In the genomic region with DNA sequence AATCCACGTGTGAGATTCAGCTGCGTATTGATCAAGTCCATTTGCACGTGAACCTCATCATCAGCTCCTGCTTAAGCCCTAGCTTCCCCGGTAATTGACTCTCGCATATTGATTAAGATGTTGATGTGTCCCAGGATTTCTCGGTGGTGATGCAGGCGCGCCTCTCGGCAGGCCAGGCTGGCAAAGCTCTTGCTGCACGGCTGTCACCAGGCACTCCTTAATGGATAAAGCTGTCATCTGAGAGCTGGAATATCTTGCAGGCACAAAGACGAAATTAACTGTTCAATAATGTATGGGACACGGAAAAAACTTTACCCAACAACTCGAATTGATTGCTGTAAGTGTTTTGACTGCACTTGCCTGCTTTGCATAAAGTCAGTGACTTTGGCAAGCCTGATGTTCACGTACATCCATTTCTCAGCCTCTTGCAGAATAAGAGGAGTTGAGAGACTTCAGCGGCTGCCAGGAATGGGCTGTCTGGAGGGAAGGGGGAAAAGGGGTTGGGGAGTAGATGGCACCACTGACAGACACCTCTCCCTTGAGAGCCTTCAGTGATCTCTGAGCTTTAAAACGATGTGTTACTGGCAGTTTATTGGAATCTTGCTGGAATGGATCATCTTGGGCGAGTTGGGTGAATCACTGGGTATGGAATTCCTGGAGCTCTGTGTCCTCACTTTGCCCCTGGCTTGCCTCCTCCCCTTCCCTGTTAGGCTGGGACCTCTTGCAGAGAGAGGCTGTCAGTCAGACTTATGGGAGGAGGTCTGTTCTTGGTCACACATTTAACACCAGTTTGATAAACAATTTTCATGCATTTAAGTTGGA, we compare ENCODE assay signal across 13 cellular contexts.
DNase-seq lines count a peak whose midpoint lies in the region; ATAC-seq and TF ChIP-seq lines count a peak whose summit lies in the region.
"Had no signal": no experiment of that assay in that cellular context is flagged by ENCODE, and none has a peak within 500 bp of the region (broad histone marks: within the 10 kb centered on the region; RNA-seq: fewer than 3 reads in every experiment).

No MANE protein-coding gene starts in this region.

- no peak for TF ChIP-seq POLR2A in prostate gland (IDR thresholded peaks at IDR 0.05)

- peak overlapping the region; percentile 49 for H3K27ac ChIP-seq in fibroblast of lung (ENCODE audit: insufficient read depth, low read length)
- H3K27ac ChIP-seq in prostate gland: peak overlapping the region; percentile 25 to 56
- H3K27ac ChIP-seq: tibial artery had no signal

- peak overlapping the region; percentile 7 for H3K4me2 ChIP-seq in fibroblast of lung (ENCODE audit: extremely low read depth, insufficient read depth, low read length)

- H3K27me3 Mint-ChIP-seq in activated T-cell treated with anti-CD3 and anti-CD28 coated beads, Interleukin-2, amount 50 U/mL, for 72 hours (ENCODE audit: low read depth): no peaks in the 10 kb centered on the region

- H3K4me1 ChIP-seq in fibroblast of lung (ENCODE audit: control insufficient read depth, extremely low read depth, insufficient read depth, low read length): peaks cover 17% of the 10 kb centered on the region
- H3K4me1 ChIP-seq in prostate gland (replicated peaks): peaks cover 5% of the 10 kb centered on the region

- no peaks in the 10 kb centered on the region for H3K79me2 ChIP-seq in fibroblast of lung (ENCODE audit: control insufficient read depth, insufficient read depth, low read length)

- H3K27me3 ChIP-seq in fibroblast of lung (ENCODE audit: control insufficient read depth, insufficient read depth, low read length) (no peaks in the 10 kb centered on the region), prostate gland (replicated peaks; ENCODE audit: insufficient read depth) (no peaks in the 10 kb centered on the region)
- H3K27me3 ChIP-seq: tibial artery had no signal

- H3K4me1 Mint-ChIP-seq in activated T-cell treated with anti-CD3 and anti-CD28 coated beads, Interleukin-2, amount 50 U/mL, for 72 hours (ENCODE audit: low read depth): no peaks in the 10 kb centered on the region

- no peaks in the 10 kb centered on the region for H4K20me1 ChIP-seq in fibroblast of lung (ENCODE audit: control insufficient read depth, extremely low read depth, insufficient read depth, low read length)

- DNase-seq in ELF-1 (ENCODE audit: low read depth, low spot score) (peak; percentile 77), RKO (ENCODE audit: low spot score) (peak; percentile 13), fibroblast of lung (ENCODE audit: low read depth in 2 of 2) (peak; percentile 93 to 98), prostate gland (ENCODE audit: low spot score) (no peak), T-helper 1 cell (no peak)
- DNase-seq in activated T-cell treated with anti-CD3 and anti-CD28 coated beads, Interleukin-2, amount 50 U/mL, for 72 hours: no peak
- DNase-seq: activated T-cell treated with anti-CD3 and anti-CD28 coated beads, Interleukin-2, amount 50 U/mL, for 4 hours; effector memory CD4-positive, alpha-beta T cell; NCI-H1694; stimulated activated CD4-positive, alpha-beta T cell treated with anti-CD3 and anti-CD28 coated beads, Interleukin-2, amount 100 ng/mL, for 48 hours; tibial artery had no signal

- TF ChIP-seq CTCF in fibroblast of lung (conservative IDR thresholded peaks at IDR 0.05 in 1 of 2, IDR thresholded peaks at IDR 0.05 in 1 of 2; ENCODE audit: low read depth in 1 of 2, low read length in 2 of 2) (no peak), prostate gland (IDR thresholded peaks at IDR 0.05) (no peak)

- H3K27ac Mint-ChIP-seq in activated T-cell treated with anti-CD3 and anti-CD28 coated beads, Interleukin-2, amount 50 U/mL, for 72 hours: no peak overlapping the region

- no peak overlapping the region for H3K4me3 Mint-ChIP-seq in activated T-cell treated with anti-CD3 and anti-CD28 coated beads, Interleukin-2, amount 50 U/mL, for 72 hours
- H3K4me3 Mint-ChIP-seq: activated T-cell treated with anti-CD3 and anti-CD28 coated beads, Interleukin-2, amount 50 U/mL, for 4 hours had no signal

- H3K4me3 ChIP-seq in fibroblast of lung (replicated peaks in 1 of 4; ENCODE audit: control extremely low read depth in 1 of 4, insufficient read depth in 1 of 4, low read depth in 3 of 4, low read length in 4 of 4) (no peak overlapping the region), prostate gland (no peak overlapping the region)
- H3K4me3 ChIP-seq: tibial artery had no signal

- H3K36me3 ChIP-seq in fibroblast of lung (ENCODE audit: control insufficient read depth, insufficient read depth, low read length) (no peaks in the 10 kb centered on the region), prostate gland (no peaks in the 10 kb centered on the region)
- H3K36me3 ChIP-seq: tibial artery had no signal

- H2AFZ ChIP-seq in fibroblast of lung (ENCODE audit: low read length): no peak overlapping the region

- WGBS in prostate gland: 75% methylated on average over 17 of the region's 17 CpGs

- no peaks in the 10 kb centered on the region for H3K36me3 Mint-ChIP-seq in activated T-cell treated with anti-CD3 and anti-CD28 coated beads, Interleukin-2, amount 50 U/mL, for 72 hours (ENCODE audit: insufficient read depth in 2 of 2)

- H3K9ac ChIP-seq in fibroblast of lung (ENCODE audit: insufficient read depth, low read length): no peak overlapping the region

- peaks cover 1 to 6% of the 10 kb centered on the region in 2 donors for H3K9me3 Mint-ChIP-seq in activated T-cell treated with anti-CD3 and anti-CD28 coated beads, Interleukin-2, amount 50 U/mL, for 72 hours
- H3K9me3 Mint-ChIP-seq: activated T-cell treated with anti-CD3 and anti-CD28 coated beads, Interleukin-2, amount 50 U/mL, for 4 hours had no signal

- ATAC-seq in GM21515 (IDR thresholded peaks at IDR 0.05; ENCODE audit: unreplicated experiment) (no peak), GM19023 (IDR thresholded peaks at IDR 0.05; ENCODE audit: unreplicated experiment) (no peak)
- no peak for ATAC-seq in activated T-cell treated with anti-CD3 and anti-CD28 coated beads, Interleukin-2, amount 50 U/mL, for 72 hours (replicated peaks in 1 of 2)
- ATAC-seq: activated T-cell treated with anti-CD3 and anti-CD28 coated beads, Interleukin-2, amount 50 U/mL, for 4 hours had no signal

- no peaks in the 10 kb centered on the region for H3K9me3 ChIP-seq in fibroblast of lung (ENCODE audit: control insufficient read depth, insufficient read depth, low read depth, low read length)
- no peaks in the 10 kb centered on the region for H3K9me3 ChIP-seq in prostate gland
- H3K9me3 ChIP-seq: tibial artery had no signal

- intact Hi-C loops in prostate gland (cut with DNase I): no loop called here

Comparison
In these comparisons a context has a peak if more than half of its experiments do, and no peak if none do; other contexts are left out.
1. DNase-seq: peak in ELF-1 (single experiment), RKO (single experiment) and fibroblast of lung (2 of 2); none in prostate gland (single experiment), T-helper 1 cell (0 of 5) and activated T-cell treated with anti-CD3 and anti-CD28 coated beads, Interleukin-2, amount 50 U/mL, for 72 hours (0 of 2).